12 cellular contexts compared by ENCODE assay signal in the genomic region with DNA sequence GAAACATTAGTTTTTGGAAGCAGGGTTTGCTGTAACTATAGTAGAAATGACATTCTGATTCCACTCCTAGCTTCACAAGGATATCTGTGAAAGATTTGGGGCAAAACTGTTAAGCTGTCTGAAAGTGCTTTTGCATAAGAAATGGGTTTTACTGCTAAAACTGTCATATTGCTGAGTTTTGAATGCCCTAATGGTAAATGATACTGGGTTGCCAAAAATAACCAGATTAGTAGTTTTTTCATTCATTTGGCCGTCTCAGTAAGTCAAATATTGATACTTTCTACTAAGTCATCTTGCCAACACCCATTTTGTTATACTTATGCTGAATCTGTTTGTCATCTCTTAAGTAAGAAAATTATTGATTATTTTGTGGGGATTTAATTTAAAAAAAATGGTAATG. TPM values are rescaled to one million over a fixed set of nuclear protein-coding genes. Genes with fewer than 3 reads are reported as not detected.
A peak's percentile ranks its signal among the peaks of the same experiment; 100 is the strongest.
DNase-seq lines count a peak whose midpoint lies in the region; ATAC-seq lines count a peak whose summit lies in the region.
"Had no signal": no experiment of that assay in that cellular context is flagged by ENCODE, and none has a peak within 500 bp of the region (broad histone marks: within the 10 kb centered on the region; RNA-seq: fewer than 3 reads in every experiment).

No MANE protein-coding gene starts in this region.

- no peaks in the 10 kb centered on the region for H3K9me3 Mint-ChIP-seq in activated naive CD8-positive, alpha-beta T cell treated with anti-CD3 and anti-CD28 coated beads, Interleukin-2, amount 10 ng/mL, durations not matched to agents 7 days and 5 days

- peak overlapping the region in 10 of 11 experiments; percentile 29 to 79 (median 65); a peak in 17 of 22 replicates for H3K4me2 ChIP-seq in BLaER1 treated with 17β-estradiol and CSF1 and Interleukin-3, amounts not matched to agents 10 nM and 100 nM

- H4K20me1 ChIP-seq in BLaER1 treated with 17β-estradiol and CSF1 and Interleukin-3, amounts not matched to agents 10 nM and 100 nM, result peaks cover 0 to 22% (median 0%) of the 10 kb centered on the region in 11 experiments; a peak in 3 of 22 replicates

- peaks cover 30% of the 10 kb centered on the region for H3K36me3 Mint-ChIP-seq in activated naive CD8-positive, alpha-beta T cell treated with anti-CD3 and anti-CD28 coated beads, Interleukin-2, amount 10 ng/mL, durations not matched to agents 7 days and 5 days

- peaks cover 50% of the 10 kb centered on the region for H3K4me1 Mint-ChIP-seq in activated naive CD8-positive, alpha-beta T cell treated with anti-CD3 and anti-CD28 coated beads, Interleukin-2, amount 10 ng/mL, durations not matched to agents 7 days and 5 days

- ATAC-seq in GM19043 (IDR thresholded peaks at IDR 0.05; ENCODE audit: low read depth, unreplicated experiment) (peak; percentile 17), HG03103 (IDR thresholded peaks at IDR 0.05; ENCODE audit: low read depth, unreplicated experiment) (peak; percentile 6)
- peak; percentile 1 for ATAC-seq in activated naive CD8-positive, alpha-beta T cell treated with anti-CD3 and anti-CD28 coated beads, Interleukin-2, amount 10 ng/mL, durations not matched to agents 7 days and 5 days (ENCODE audit: low read depth)
- ATAC-seq: HCT116 had no signal

- POLR2A ChIA-PET in activated naive CD8-positive, alpha-beta T cell treated with anti-CD3 and anti-CD28 coated beads, Interleukin-2, amount 10 ng/mL, durations not matched to agents 7 days and 5 days (lab: Charles Lee), result interaction anchor here (1.4 to 8.2 kb wide), 12 partner anchors 8 to 297 kb away, joined by 4 to 145 read pairs (median 18); no protein-coding TSS in a partner anchor

- peaks cover 9 to 67% (median 34%) of the 10 kb centered on the region in 10 experiments; a peak in 19 of 20 replicates for H3K4me1 ChIP-seq in BLaER1 treated with 17β-estradiol and CSF1 and Interleukin-3, amounts not matched to agents 10 nM and 100 nM
- H3K4me1 ChIP-seq: pancreas had no signal

- H3K36me3 ChIP-seq in BLaER1 treated with 17β-estradiol and CSF1 and Interleukin-3, amounts not matched to agents 10 nM and 100 nM, result peaks cover 0 to 20% (median 0%) of the 10 kb centered on the region in 11 experiments; a peak in 4 of 22 replicates
- H3K36me3 ChIP-seq: pancreas had no signal

- peak overlapping the region; percentile 94 for H3K27ac Mint-ChIP-seq in activated naive CD8-positive, alpha-beta T cell treated with anti-CD3 and anti-CD28 coated beads, Interleukin-2, amount 10 ng/mL, durations not matched to agents 7 days and 5 days

- H3K4me3 ChIP-seq in BLaER1 treated with 17β-estradiol and CSF1 and Interleukin-3, amounts not matched to agents 10 nM and 100 nM, result peak overlapping the region in 1 of 10 experiments; percentile 80; a peak in 2 of 20 replicates

- H3K9me3 ChIP-seq in BLaER1 treated with 17β-estradiol and CSF1 and Interleukin-3, amounts not matched to agents 10 nM and 100 nM (replicated peaks in 1 of 11), result peaks cover 0 to 15% (median 3%) of the 10 kb centered on the region in 11 experiments; a peak in 9 of 22 replicates
- H3K9me3 ChIP-seq: pancreas had no signal

- peak overlapping the region; percentile 98 for H3K4me3 Mint-ChIP-seq in activated naive CD8-positive, alpha-beta T cell treated with anti-CD3 and anti-CD28 coated beads, Interleukin-2, amount 10 ng/mL, durations not matched to agents 7 days and 5 days

- peak overlapping the region in 4 of 11 experiments; percentile 77 to 94 (median 88); a peak in 7 of 22 replicates for H3K9ac ChIP-seq in BLaER1 treated with 17β-estradiol and CSF1 and Interleukin-3, amounts not matched to agents 10 nM and 100 nM

- H3K27ac ChIP-seq in BLaER1 treated with 17β-estradiol and CSF1 and Interleukin-3, amounts not matched to agents 10 nM and 100 nM, result peak overlapping the region in 8 of 11 experiments; percentile 5 to 98 (median 78); a peak in 15 of 22 replicates

- DNase-seq in activated naive CD8-positive, alpha-beta T cell treated with anti-CD3 and anti-CD28 coated beads, Interleukin-2, amount 10 ng/mL, durations not matched to agents 7 days and 5 days, result no peak
- DNase-seq in NOMO-1 treated with dmso at 0.1 percent for 144 hours (lab: John Stamatoyannopoulos, UW; ENCODE audit: unreplicated experiment) (no peak), NCI-H2029 treated with DMSO at 0.1 percent for 48 hours (lab: John Stamatoyannopoulos, UW) (no peak), ecto neural progenitor cell (ENCODE audit: low spot score) (no peak), mucosa of gallbladder (ENCODE audit: low spot score) (no peak)
- DNase-seq: Calu3, NCI-H187 treated with DMSO at 0.1 percent for 48 hours, pancreas had no signal

- H3K27me3 ChIP-seq in BLaER1 treated with 17β-estradiol and CSF1 and Interleukin-3, amounts not matched to agents 10 nM and 100 nM, result no peaks in the 10 kb centered on the region
- H3K27me3 ChIP-seq: pancreas had no signal

- H3K27me3 Mint-ChIP-seq in activated naive CD8-positive, alpha-beta T cell treated with anti-CD3 and anti-CD28 coated beads, Interleukin-2, amount 10 ng/mL, durations not matched to agents 7 days and 5 days, result no peaks in the 10 kb centered on the region

RNA-seq across cellular contexts. Expression of a gene that starts 0.4 kb away (rescaled TPM):
- 100 to 1,000 TPM; 828 to 854 TPM for total RNA-seq in activated naive CD8-positive, alpha-beta T cell treated with anti-CD3 and anti-CD28 coated beads, Interleukin-2, amount 10 ng/mL, durations not matched to agents 7 days and 5 days
- total RNA-seq in mucosa of gallbladder, result 29.8 TPM
- total RNA-seq: Calu3 had no signal

Comparison
In these comparisons a context has a peak if more than half of its experiments do, and no peak if none do; other contexts are left out.
1. RNA of a gene that starts 0.4 kb away (total RNA-seq): 828 to 854 TPM in activated naive CD8-positive, alpha-beta T cell treated with anti-CD3 and anti-CD28 coated beads, Interleukin-2, amount 10 ng/mL, durations not matched to agents 7 days and 5 days; 29.8 TPM in mucosa of gallbladder (single experiment); every median in the first group is over 10 times any median in the second.
2. Peak in every context shown above with its lines, with median percentiles within 50 percentile points of each other: ATAC-seq.